In the genomic region with DNA sequence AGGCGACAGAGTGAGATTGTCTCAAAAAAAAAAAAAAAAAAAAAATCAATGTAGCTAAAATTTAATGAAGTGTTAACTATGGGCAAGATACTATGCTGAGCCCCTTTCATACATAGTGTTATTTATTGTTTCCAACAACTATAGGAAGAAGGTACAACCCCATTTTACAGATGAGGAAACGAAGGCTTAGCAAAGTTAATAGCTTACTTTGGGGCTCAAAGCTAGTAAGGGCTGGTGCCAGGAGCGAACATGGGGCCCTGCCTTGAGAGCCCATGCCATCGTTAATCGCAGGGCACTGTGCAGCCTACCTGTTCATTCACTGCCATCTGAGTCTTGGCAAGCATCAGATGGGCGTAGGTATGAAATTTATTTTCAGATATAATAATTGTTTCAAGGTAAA, we compare ENCODE assay signal across 15 cellular contexts.
"Had no signal": no experiment of that assay in that cellular context is flagged by ENCODE, and none has a peak within 500 bp of the region (broad histone marks: within the 10 kb centered on the region; RNA-seq: fewer than 3 reads in every experiment).

No MANE protein-coding gene starts in this region.

- H3K4me3 Mint-ChIP-seq: dendritic cell treated with granulocyte-macrophage colony-stimulating factor and Interleukin-4, amounts not matched to agents 40 ng/mL and 50 ng/mL, for 4 days had no signal

- DNase-seq: esophagus squamous epithelium; foreskin fibroblast; glutamatergic neuron; islet precursor cell; mammary epithelial cell; naive thymus-derived CD4-positive, alpha-beta T cell; posterior cingulate gyrus; small intestine; stimulated activated CD4-positive, alpha-beta T cell treated with anti-CD3 and anti-CD28 coated beads, Interleukin-12 subunit alpha, Interleukin-12 subunit beta, amount 100 ng/mL, for 4 hours; stimulated activated naive CD4-positive, alpha-beta T cell treated with Interleukin-2 at 50 U/mL for 16 hours; trophoblast cell had no signal

- H3K27ac Mint-ChIP-seq: dendritic cell treated with granulocyte-macrophage colony-stimulating factor and Interleukin-4, amounts not matched to agents 40 ng/mL and 50 ng/mL, for 4 days had no signal

- H3K27ac ChIP-seq: esophagus squamous epithelium, gastroesophageal sphincter, right atrium auricular region had no signal

- ATAC-seq: gastroesophageal sphincter; left lobe of liver; naive thymus-derived CD4-positive, alpha-beta T cell had no signal

- H3K27me3 Mint-ChIP-seq: dendritic cell treated with granulocyte-macrophage colony-stimulating factor and Interleukin-4, amounts not matched to agents 40 ng/mL and 50 ng/mL, for 4 days had no signal

- H3K27me3 ChIP-seq: gastroesophageal sphincter, right atrium auricular region had no signal

- H3K9me3 Mint-ChIP-seq: dendritic cell treated with granulocyte-macrophage colony-stimulating factor and Interleukin-4, amounts not matched to agents 40 ng/mL and 50 ng/mL, for 4 days; naive thymus-derived CD4-positive, alpha-beta T cell had no signal

- H3K9me3 ChIP-seq: esophagus squamous epithelium, gastroesophageal sphincter, right atrium auricular region had no signal
